Comparison of ENCODE assay signal across 21 cellular contexts in genomic region chr17:66411498-66411897, GRCh38.
DNase-seq lines count a peak whose midpoint lies in the region; ATAC-seq and TF ChIP-seq lines count a peak whose summit lies in the region.
"Had no signal": no experiment of that assay in that cellular context is flagged by ENCODE, and none has a peak within 500 bp of the region (broad histone marks: within the 10 kb centered on the region; RNA-seq: fewer than 3 reads in every experiment).

No MANE protein-coding gene starts in this region.

- H3K27ac Mint-ChIP-seq in activated CD8-positive, alpha-beta memory T cell treated with anti-CD3 and anti-CD28 coated beads, Interleukin-2, amount 10 ng/mL, durations not matched to agents 7 days and 5 days, result no peak overlapping the region
- H3K27ac Mint-ChIP-seq in activated T-helper 17 cell treated with anti-CD3 and anti-CD28 coated beads, Interleukin-2, amount 50 U/mL, for 72 hours, result peak overlapping the region; percentile 19
- no peak overlapping the region for H3K27ac Mint-ChIP-seq in stimulated activated effector memory CD8-positive, alpha-beta T cell treated with anti-CD3 and anti-CD28 coated beads, Interleukin-12 subunit alpha, Interleukin-12 subunit beta, amount 100 ng/mL, for 72 hours
- no peak overlapping the region for H3K27ac Mint-ChIP-seq in type B pancreatic cell
- H3K27ac Mint-ChIP-seq: CD8-positive, alpha-beta T cell had no signal

- no peak overlapping the region for H3K4me3 ChIP-seq in HEK293 (ENCODE audit: low read depth, low read length)
- H3K4me3 ChIP-seq: Peyer's patch had no signal

- H3K36me3 ChIP-seq in HEK293 (ENCODE audit: control insufficient read depth in 2 of 2, insufficient read depth in 1 of 2, low read length in 2 of 2), result no peaks in the 10 kb centered on the region
- H3K36me3 ChIP-seq: Peyer's patch had no signal

- peaks cover 36% of the 10 kb centered on the region for H3K4me1 Mint-ChIP-seq in activated CD8-positive, alpha-beta memory T cell treated with anti-CD3 and anti-CD28 coated beads, Interleukin-2, amount 10 ng/mL, durations not matched to agents 7 days and 5 days
- peaks cover 25% of the 10 kb centered on the region for H3K4me1 Mint-ChIP-seq in activated T-helper 17 cell treated with anti-CD3 and anti-CD28 coated beads, Interleukin-2, amount 50 U/mL, for 72 hours
- H3K4me1 Mint-ChIP-seq in stimulated activated effector memory CD8-positive, alpha-beta T cell treated with anti-CD3 and anti-CD28 coated beads, Interleukin-12 subunit alpha, Interleukin-12 subunit beta, amount 100 ng/mL, for 72 hours, result peaks cover 23% of the 10 kb centered on the region
- peaks cover 32% of the 10 kb centered on the region for H3K4me1 Mint-ChIP-seq in type B pancreatic cell (ENCODE audit: unreplicated experiment)

- no peaks in the 10 kb centered on the region for H3K4me1 ChIP-seq in HEK293 (ENCODE audit: control insufficient read depth, insufficient read depth, low read length)

- POLR2A ChIA-PET in HEK293 (lab: Yijun Ruan, JAX), result no interaction called here

- H3K27ac ChIP-seq in HEK293 (ENCODE audit: extremely low read depth, low read depth, low read length), result no peak overlapping the region
- H3K27ac ChIP-seq: KMS-11, Peyer's patch had no signal

- H3K9me3 Mint-ChIP-seq in activated CD8-positive, alpha-beta memory T cell treated with anti-CD3 and anti-CD28 coated beads, Interleukin-2, amount 10 ng/mL, durations not matched to agents 7 days and 5 days (ENCODE audit: low read depth), result no peaks in the 10 kb centered on the region
- H3K9me3 Mint-ChIP-seq in activated T-helper 17 cell treated with anti-CD3 and anti-CD28 coated beads, Interleukin-2, amount 50 U/mL, for 72 hours, result no peaks in the 10 kb centered on the region
- H3K9me3 Mint-ChIP-seq in stimulated activated effector memory CD8-positive, alpha-beta T cell treated with anti-CD3 and anti-CD28 coated beads, Interleukin-12 subunit alpha, Interleukin-12 subunit beta, amount 100 ng/mL, for 72 hours, result no peaks in the 10 kb centered on the region
- no peaks in the 10 kb centered on the region for H3K9me3 Mint-ChIP-seq in type B pancreatic cell
- H3K9me3 Mint-ChIP-seq: CD8-positive, alpha-beta T cell had no signal

- H3K9me3 ChIP-seq in HEK293 (ENCODE audit: control insufficient read depth, insufficient read depth, low read depth, low read length), result no peaks in the 10 kb centered on the region
- H3K9me3 ChIP-seq: Peyer's patch had no signal

- DNase-seq in activated CD8-positive, alpha-beta memory T cell treated with anti-CD3 and anti-CD28 coated beads, Interleukin-2, amount 10 ng/mL, durations not matched to agents 7 days and 5 days, result no peak
- DNase-seq in activated CD8-positive, alpha-beta memory T cell treated with anti-CD3 and anti-CD28 coated beads for 24 hours, result no peak
- no peak for DNase-seq in stimulated activated effector memory CD8-positive, alpha-beta T cell treated with anti-CD3 and anti-CD28 coated beads, Interleukin-12 subunit alpha, Interleukin-12 subunit beta, amount 100 ng/mL, for 72 hours (ENCODE audit: low spot score in 2 of 2)
- DNase-seq in NCI-H526 treated with DMSO at 0.1 percent for 48 hours (lab: John Stamatoyannopoulos, UW), result no peak
- DNase-seq in NCI-H128 (lab: John Stamatoyannopoulos, UW; ENCODE audit: unreplicated experiment), result no peak
- DNase-seq in type B pancreatic cell (ENCODE audit: extremely low spot score, unreplicated experiment), result no peak
- DNase-seq: AML-193, C1 segment of cervical spinal cord, GOT3, IMR-90, NCI-H1092 treated with DMSO at 0.1 percent for 48 hours, NCI-H2029 treated with DMSO at 0.1 percent for 48 hours, NCI-H226, NCI-H510A treated with DMSO at 0.1 percent for 48 hours, NCI-H774, Peyer's patch had no signal

- H3K36me3 Mint-ChIP-seq in activated CD8-positive, alpha-beta memory T cell treated with anti-CD3 and anti-CD28 coated beads, Interleukin-2, amount 10 ng/mL, durations not matched to agents 7 days and 5 days, result peaks cover 5% of the 10 kb centered on the region
- H3K36me3 Mint-ChIP-seq in activated T-helper 17 cell treated with anti-CD3 and anti-CD28 coated beads, Interleukin-2, amount 50 U/mL, for 72 hours (ENCODE audit: low read depth), result no peaks in the 10 kb centered on the region
- H3K36me3 Mint-ChIP-seq in stimulated activated effector memory CD8-positive, alpha-beta T cell treated with anti-CD3 and anti-CD28 coated beads, Interleukin-12 subunit alpha, Interleukin-12 subunit beta, amount 100 ng/mL, for 72 hours, result no peaks in the 10 kb centered on the region
- H3K36me3 Mint-ChIP-seq in type B pancreatic cell, result no peaks in the 10 kb centered on the region
- H3K36me3 Mint-ChIP-seq: CD8-positive, alpha-beta T cell had no signal

- CTCF ChIA-PET in activated CD8-positive, alpha-beta memory T cell treated with anti-CD3 and anti-CD28 coated beads, Interleukin-2, amount 10 ng/mL, durations not matched to agents 7 days and 5 days (lab: Charles Lee), result interaction anchor here (1.0 kb wide), 1 partner anchor 156 kb away, joined by 5 read pairs; no protein-coding TSS in a partner anchor
- CTCF ChIA-PET in HEK293 (lab: Yijun Ruan, JAX), result no interaction called here

- ATAC-seq in activated CD8-positive, alpha-beta memory T cell treated with anti-CD3 and anti-CD28 coated beads, Interleukin-2, amount 10 ng/mL, durations not matched to agents 7 days and 5 days, result peak; percentile 32
- peak; percentile 91 for ATAC-seq in activated T-helper 17 cell treated with anti-CD3 and anti-CD28 coated beads, Interleukin-2, amount 50 U/mL, for 72 hours (replicated peaks)
- ATAC-seq in stimulated activated effector memory CD8-positive, alpha-beta T cell treated with anti-CD3 and anti-CD28 coated beads, Interleukin-12 subunit alpha, Interleukin-12 subunit beta, amount 100 ng/mL, for 72 hours, result peak; percentile 72
- ATAC-seq: CD8-positive, alpha-beta T cell; HCT116 had no signal

- no peaks in the 10 kb centered on the region for H3K27me3 Mint-ChIP-seq in activated CD8-positive, alpha-beta memory T cell treated with anti-CD3 and anti-CD28 coated beads, Interleukin-2, amount 10 ng/mL, durations not matched to agents 7 days and 5 days
- H3K27me3 Mint-ChIP-seq in activated T-helper 17 cell treated with anti-CD3 and anti-CD28 coated beads, Interleukin-2, amount 50 U/mL, for 72 hours, result no peaks in the 10 kb centered on the region
- H3K27me3 Mint-ChIP-seq in type B pancreatic cell, result no peaks in the 10 kb centered on the region

- H3K4me3 Mint-ChIP-seq in activated CD8-positive, alpha-beta memory T cell treated with anti-CD3 and anti-CD28 coated beads, Interleukin-2, amount 10 ng/mL, durations not matched to agents 7 days and 5 days, result no peak overlapping the region
- H3K4me3 Mint-ChIP-seq in activated T-helper 17 cell treated with anti-CD3 and anti-CD28 coated beads, Interleukin-2, amount 50 U/mL, for 72 hours, result no peak overlapping the region
- no peak overlapping the region for H3K4me3 Mint-ChIP-seq in stimulated activated effector memory CD8-positive, alpha-beta T cell treated with anti-CD3 and anti-CD28 coated beads, Interleukin-12 subunit alpha, Interleukin-12 subunit beta, amount 100 ng/mL, for 72 hours
- no peak overlapping the region for H3K4me3 Mint-ChIP-seq in type B pancreatic cell
- H3K4me3 Mint-ChIP-seq: CD8-positive, alpha-beta T cell had no signal

- no peak for TF ChIP-seq CTCF in HEK293 (tag by site-specific recombination; IDR thresholded peaks at IDR 0.05)
- TF ChIP-seq CTCF in type B pancreatic cell (conservative IDR thresholded peaks at IDR 0.05), result no peak

TF ChIP-seq in HEK293, 187 proteins besides CTCF, POLR2A, EP300 and RAD21:
- TF ChIP-seq, protein P1, sequence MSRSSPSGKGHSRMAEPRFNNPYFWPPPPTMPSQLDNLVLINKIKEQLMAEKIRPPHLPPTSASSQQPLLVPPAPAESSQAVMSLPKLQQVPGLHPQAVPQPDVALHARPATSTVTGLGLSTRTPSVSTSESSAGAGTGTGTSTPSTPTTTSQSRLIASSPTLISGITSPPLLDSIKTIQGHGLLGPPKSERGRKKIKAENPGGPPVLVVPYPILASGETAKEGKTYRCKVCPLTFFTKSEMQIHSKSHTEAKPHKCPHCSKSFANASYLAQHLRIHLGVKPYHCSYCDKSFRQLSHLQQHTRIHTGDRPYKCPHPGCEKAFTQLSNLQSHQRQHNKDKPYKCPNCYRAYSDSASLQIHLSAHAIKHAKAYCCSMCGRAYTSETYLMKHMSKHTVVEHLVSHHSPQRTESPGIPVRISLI (tag by site-specific recombination; IDR thresholded peaks at IDR 0.05), result no peak
- TF ChIP-seq ZNF341 (tag by site-specific recombination; IDR thresholded peaks at IDR 0.05; ENCODE audit: low read depth) (0 out of 2 replicates have a peak, but pooled peaks have one; percentile 11), ZNF169 (tag by site-specific recombination; IDR thresholded peaks at IDR 0.05) (no peak), MZF1 (tag by site-specific recombination; IDR thresholded peaks at IDR 0.05; ENCODE audit: borderline replicate concordance) (no peak), KLF9 (tag by site-specific recombination; IDR thresholded peaks at IDR 0.05; ENCODE audit: low read depth) (no peak), OVOL3 (tag by site-specific recombination; IDR thresholded peaks at IDR 0.05) (no peak), ZNF792 (tag by site-specific recombination; IDR thresholded peaks at IDR 0.05) (no peak)

Comparison
In these comparisons a context has a peak if more than half of its experiments do, and no peak if none do; other contexts are left out.
1. ATAC-seq: peak in every context shown above with its lines; median percentile 91 in activated T-helper 17 cell treated with anti-CD3 and anti-CD28 coated beads, Interleukin-2, amount 50 U/mL, for 72 hours; 72 in stimulated activated effector memory CD8-positive, alpha-beta T cell treated with anti-CD3 and anti-CD28 coated beads, Interleukin-12 subunit alpha, Interleukin-12 subunit beta, amount 100 ng/mL, for 72 hours; 32 in activated CD8-positive, alpha-beta memory T cell treated with anti-CD3 and anti-CD28 coated beads, Interleukin-2, amount 10 ng/mL, durations not matched to agents 7 days and 5 days.